In genomic region chr1:203314025-203314759, GRCh38 we compare ENCODE assay signal across 4 cellular contexts. TPM values are rescaled to one million over a fixed set of nuclear protein-coding genes. Genes with fewer than 3 reads are reported as not detected.
"Had no signal": no experiment of that assay in that cellular context is flagged by ENCODE, and none has a peak within 500 bp of the region (broad histone marks: within the 10 kb centered on the region; RNA-seq: fewer than 3 reads in every experiment).

No MANE protein-coding gene starts in this region.

RNA-seq across cellular contexts. Expression of gene FMOD, which starts 36.7 kb away (rescaled TPM):
- total RNA-seq: activated CD4-positive, alpha-beta T cell treated with anti-CD3 and anti-CD28 coated beads, Interleukin-2, amount 10 ng/mL, durations not matched to agents 7 days and 5 days; activated naive CD8-positive, alpha-beta T cell treated with anti-CD3 and anti-CD28 coated beads, Interleukin-2, amount 10 ng/mL, durations not matched to agents 7 days and 5 days; MCF 10A; T-helper 2 cell treated with Interferon-gamma antibody and Interleukin-4, amounts not matched to agents 100 ng/mL and 5 ng/mL, for 36 hours had no signal
